Comparison of ENCODE assay signal across 1 cellular context in genomic region chr16:88759245-88759975, GRCh38.
TF ChIP-seq lines count a peak whose summit lies in the region.

No MANE protein-coding gene starts in this region.

TF ChIP-seq in HepG2, 621 proteins besides CTCF, POLR2A, EP300 and RAD21 (continued from another document and continues in another):
- TF ChIP-seq ZBTB37 (CRISPR knock-in tag; IDR thresholded peaks at IDR 0.05) (no peak), MXI1 (IDR thresholded peaks at IDR 0.05; ENCODE audit: borderline replicate concordance, low read depth, low read length) (peak; percentile 91; the same call in 1 of the 3 replicates), FIP1L1 (IDR thresholded peaks at IDR 0.05; ENCODE audit: borderline replicate concordance, insufficient read depth, low read depth, low read length) (no peak), ZNF138 (CRISPR knock-in tag; IDR thresholded peaks at IDR 0.05; ENCODE audit: low read depth) (0 out of 2 replicates have a peak, but pooled peaks have one; percentile 70), BORCS8-MEF2B (CRISPR knock-in tag; IDR thresholded peaks at IDR 0.05) (peak; percentile 51; the same call in 1 of the 2 replicates), MTF1 (CRISPR knock-in tag; IDR thresholded peaks at IDR 0.05) (no peak), NFAT5 (CRISPR knock-in tag; IDR thresholded peaks at IDR 0.05) (no peak), ZNF12 (CRISPR knock-in tag; IDR thresholded peaks at IDR 0.05) (0 out of 2 replicates have a peak, but pooled peaks have one; percentile 22), ZEB1 (IDR thresholded peaks at IDR 0.05; ENCODE audit: insufficient replicate concordance, low read depth) (peak; percentile 27), PHF20 (CRISPR knock-in tag; IDR thresholded peaks at IDR 0.05) (peak; percentile 65), ZNF280B (CRISPR knock-in tag; IDR thresholded peaks at IDR 0.05; ENCODE audit: borderline replicate concordance) (peak; percentile 27; the same call in 1 of the 2 replicates), ZNF331 (CRISPR knock-in tag; IDR thresholded peaks at IDR 0.05) (peak; percentile 81), SMAD9 (CRISPR knock-in tag; IDR thresholded peaks at IDR 0.05) (peak; percentile 38; the same call in 1 of the 2 replicates), ZNF839 (CRISPR knock-in tag; IDR thresholded peaks at IDR 0.05; ENCODE audit: borderline replicate concordance) (no peak), RFXAP (CRISPR knock-in tag; IDR thresholded peaks at IDR 0.05; ENCODE audit: borderline replicate concordance) (peak; percentile 73; the same call in 1 of the 2 replicates), TBX2 (CRISPR knock-in tag; IDR thresholded peaks at IDR 0.05; ENCODE audit: borderline replicate concordance) (peak; percentile 81), E2F5 (CRISPR knock-in tag; conservative IDR thresholded peaks at IDR 0.05) (no peak), ZNF577 (CRISPR knock-in tag; IDR thresholded peaks at IDR 0.05; ENCODE audit: borderline replicate concordance, low read depth) (no peak), WIZ (CRISPR knock-in tag; IDR thresholded peaks at IDR 0.05) (no peak), ZNF329 (CRISPR knock-in tag; IDR thresholded peaks at IDR 0.05; ENCODE audit: low read depth) (no peak), PAWR (CRISPR knock-in tag; IDR thresholded peaks at IDR 0.05; ENCODE audit: borderline replicate concordance) (no peak), NCOA1 (CRISPR knock-in tag; IDR thresholded peaks at IDR 0.05) (no peak), ZNF383 (CRISPR knock-in tag; IDR thresholded peaks at IDR 0.05; ENCODE audit: borderline replicate concordance) (no peak), ZSCAN30 (CRISPR knock-in tag; IDR thresholded peaks at IDR 0.05) (no peak), RNF219 (CRISPR knock-in tag; IDR thresholded peaks at IDR 0.05) (no peak), ZNF740 (CRISPR knock-in tag; IDR thresholded peaks at IDR 0.05) (no peak), NRL (CRISPR knock-in tag; IDR thresholded peaks at IDR 0.05; ENCODE audit: borderline replicate concordance) (no peak; the same call in 1 of the 2 replicates), ZNF124 (CRISPR knock-in tag; IDR thresholded peaks at IDR 0.05) (peak; percentile 73; the same call in 1 of the 2 replicates), SP140L (CRISPR knock-in tag; IDR thresholded peaks at IDR 0.05; ENCODE audit: borderline replicate concordance) (peak; percentile 56; the same call in 1 of the 2 replicates), GMEB1 (CRISPR knock-in tag; IDR thresholded peaks at IDR 0.05; ENCODE audit: borderline replicate concordance) (peak; percentile 73; the same call in 1 of the 2 replicates), RBM39 (IDR thresholded peaks at IDR 0.05; ENCODE audit: low read depth, low read length, poor library complexity, severe bottlenecking) (peak; percentile 66), ZNF605 (CRISPR knock-in tag; IDR thresholded peaks at IDR 0.05) (0 out of 2 replicates have a peak, but pooled peaks have one; percentile 54), ZNF513 (CRISPR knock-in tag; conservative IDR thresholded peaks at IDR 0.05) (no peak), PLSCR1 (CRISPR knock-in tag; IDR thresholded peaks at IDR 0.05; ENCODE audit: borderline replicate concordance) (no peak), MZF1 (CRISPR knock-in tag; IDR thresholded peaks at IDR 0.05; ENCODE audit: borderline replicate concordance) (no peak), ZSCAN29 (CRISPR knock-in tag; conservative IDR thresholded peaks at IDR 0.05) (no peak), STAT6 (CRISPR knock-in tag; IDR thresholded peaks at IDR 0.05; ENCODE audit: borderline replicate concordance) (peak; percentile 57; the same call in 1 of the 2 replicates)
